Comparison of ENCODE assay signal across 8 cellular contexts in genomic region chr12:50224026-50224692, GRCh38. TPM values are rescaled to one million over a fixed set of nuclear protein-coding genes. Genes with fewer than 3 reads are reported as not detected.
A peak's percentile ranks its signal among the peaks of the same experiment; 100 is the strongest.
DNase-seq lines count a peak whose midpoint lies in the region; ATAC-seq and TF ChIP-seq lines count a peak whose summit lies in the region.

No MANE protein-coding gene starts in this region.

- no peaks in the 10 kb centered on the region for H4K20me1 ChIP-seq in OCI-LY7 (ENCODE audit: insufficient read depth, low read length)

- H3K4me3 ChIP-seq in OCI-LY7 (ENCODE audit: low read depth, low read length, poor library complexity, severe bottlenecking) (peak overlapping the region; percentile 20), adipocyte (ENCODE audit: low read length) (no peak overlapping the region)

- intact Hi-C loops in Calu3 (cut with micrococcal nuclease; ENCODE audit: unreplicated experiment) = loop anchor here (5.0 kb wide), 1 partner anchor 33 kb away; no protein-coding TSS in a partner anchor
- intact Hi-C loops in OCI-LY7 (cut with micrococcal nuclease; ENCODE audit: unreplicated experiment) = loop anchor here (5.0 kb wide), 3 partner anchors 112 to 382 kb away; partner anchors contain the start of genes BCDIN3D, COX14 and LARP4

- no peak for TF ChIP-seq CTCF in Calu3 (IDR thresholded peaks at IDR 0.05; ENCODE audit: unreplicated experiment)
- no peak for TF ChIP-seq CTCF in HFFc6 (IDR thresholded peaks at IDR 0.05)
- no peak for TF ChIP-seq CTCF in OCI-LY7 (conservative IDR thresholded peaks at IDR 0.05; ENCODE audit: low read length)

- H3K4me3 Mint-ChIP-seq in Calu3 (ENCODE audit: low read depth, unreplicated experiment) = no peak overlapping the region
- peak overlapping the region; percentile 43 for H3K4me3 Mint-ChIP-seq in HFFc6
- H3K4me3 Mint-ChIP-seq in naive thymus-derived CD8-positive, alpha-beta T cell = peak overlapping the region in 9 of 10 donors; percentile 15 to 69 (median 61)

- peak overlapping the region; percentile 67 for H3K27ac Mint-ChIP-seq in Calu3 (ENCODE audit: unreplicated experiment)
- H3K27ac Mint-ChIP-seq in HFFc6 = peak overlapping the region; percentile 80
- peak overlapping the region in 8 of 10 donors; percentile 43 to 92 (median 82) for H3K27ac Mint-ChIP-seq in naive thymus-derived CD8-positive, alpha-beta T cell

- BruUV-seq in Calu3 (replicated peaks; lab: Mats Ljungman, UMichigan) (no TSS peak), OCI-LY7 (replicated peaks; lab: Mats Ljungman, UMichigan) (no TSS peak)

- ATAC-seq in naive thymus-derived CD8-positive, alpha-beta T cell = peak; percentile 64 to 80
- ATAC-seq in GM19328 (IDR thresholded peaks at IDR 0.05; ENCODE audit: unreplicated experiment) = no peak
- ATAC-seq in HG02885 (IDR thresholded peaks at IDR 0.05; ENCODE audit: poor library complexity, unreplicated experiment) = no peak

- H3K4me1 ChIP-seq in OCI-LY7 (ENCODE audit: insufficient read depth, low read length, poor library complexity, severe bottlenecking) = peaks cover 39% of the 10 kb centered on the region
- peaks cover 9% of the 10 kb centered on the region for H3K4me1 ChIP-seq in adipocyte (ENCODE audit: control insufficient read depth, insufficient read depth, low read length)

- peak overlapping the region; percentile 74 for H3K4me2 ChIP-seq in OCI-LY7 (ENCODE audit: low read length)

- DNase-seq in Calu3 = peak; percentile 62
- DNase-seq in HFFc6 = peak; percentile 62
- DNase-seq in OCI-LY7 (ENCODE audit: low spot score) = peak; percentile 71
- DNase-seq in adipocyte (ENCODE audit: low read depth) = peak; percentile 39
- DNase-seq in naive thymus-derived CD8-positive, alpha-beta T cell = peak in 5 of 10 donors; percentile 5 to 73 (median 28)
- DNase-seq in pons (ENCODE audit: low spot score) = no peak

- H3K9ac ChIP-seq in adipocyte (ENCODE audit: low read length) = no peak overlapping the region

- CTCF ChIA-PET in Calu3 (lab: Charles Lee) = interaction anchor here (0.5 to 1.4 kb wide), 6 partner anchors 11 to 239 kb away, joined by 3 to 8 read pairs (median 3); no protein-coding TSS in a partner anchor
- CTCF ChIA-PET in OCI-LY7 (lab: Charles Lee; ENCODE audit: unreplicated experiment) = no interaction called here

- H3K27me3 Mint-ChIP-seq in Calu3 (ENCODE audit: unreplicated experiment) = no peaks in the 10 kb centered on the region
- H3K27me3 Mint-ChIP-seq in HFFc6 (ENCODE audit: insufficient read depth) = no peaks in the 10 kb centered on the region
- no peaks in the 10 kb centered on the region for H3K27me3 Mint-ChIP-seq in naive thymus-derived CD8-positive, alpha-beta T cell

- H3K9me3 Mint-ChIP-seq in Calu3 (ENCODE audit: low read depth, unreplicated experiment) = no peaks in the 10 kb centered on the region
- H3K9me3 Mint-ChIP-seq in HFFc6 = no peaks in the 10 kb centered on the region; the same call in 1 of the 2 replicates
- H3K9me3 Mint-ChIP-seq in naive thymus-derived CD8-positive, alpha-beta T cell = no peaks in the 10 kb centered on the region

- peak overlapping the region; percentile 83 for H2AFZ ChIP-seq in OCI-LY7 (ENCODE audit: low read length)

- no peaks in the 10 kb centered on the region for H3K9me3 ChIP-seq in OCI-LY7 (ENCODE audit: low read length)
- no peaks in the 10 kb centered on the region for H3K9me3 ChIP-seq in adipocyte (ENCODE audit: control insufficient read depth, low read length)

- H3K27ac ChIP-seq in OCI-LY7 (ENCODE audit: low read depth, low read length, poor library complexity, severe bottlenecking) = peak overlapping the region; percentile 86

- H3K79me2 ChIP-seq in OCI-LY7 (ENCODE audit: insufficient read depth, low read depth, low read length) = peaks cover 33% of the 10 kb centered on the region

- POLR2A ChIA-PET in OCI-LY7 (lab: Charles Lee) = interaction anchor here (0.5 to 1.3 kb wide), 7 partner anchors 17 to 947 kb away, joined by 3 to 6 read pairs (median 4); no protein-coding TSS in a partner anchor
- POLR2A ChIA-PET in naive thymus-derived CD8-positive, alpha-beta T cell (lab: Charles Lee) = interaction anchor here (1.1 kb wide), 2 partner anchors 9 to 12 kb away, joined by 3 to 4 read pairs; no protein-coding TSS in a partner anchor

- H3K27me3 ChIP-seq in adipocyte (replicated peaks; ENCODE audit: control insufficient read depth, insufficient read depth, low read length) = no peaks in the 10 kb centered on the region

- H3K36me3 Mint-ChIP-seq in Calu3 (ENCODE audit: insufficient read depth, unreplicated experiment) (no peaks in the 10 kb centered on the region), HFFc6 (ENCODE audit: low read depth) (no peaks in the 10 kb centered on the region; the same call in 1 of the 2 replicates)
- H3K36me3 Mint-ChIP-seq in naive thymus-derived CD8-positive, alpha-beta T cell = no peaks in the 10 kb centered on the region

- H3K9me2 ChIP-seq in OCI-LY7 (ENCODE audit: insufficient read depth, low read length) = no peaks in the 10 kb centered on the region

- no peaks in the 10 kb centered on the region for H3K4me1 Mint-ChIP-seq in Calu3 (ENCODE audit: low read depth, unreplicated experiment)
- peaks cover 6% of the 10 kb centered on the region for H3K4me1 Mint-ChIP-seq in HFFc6 (ENCODE audit: low read depth)
- peaks cover 10 to 32% (median 28%) of the 10 kb centered on the region in 4 donors for H3K4me1 Mint-ChIP-seq in naive thymus-derived CD8-positive, alpha-beta T cell

- no peaks in the 10 kb centered on the region for H3K36me3 ChIP-seq in OCI-LY7 (ENCODE audit: insufficient read depth, low read length)
- H3K36me3 ChIP-seq in adipocyte (ENCODE audit: control insufficient read depth, insufficient read depth, low read length, severe bottlenecking) = peaks cover 4% of the 10 kb centered on the region

RNA-seq across cellular contexts. Expression of gene CERS5, which starts 57.0 kb away (rescaled TPM):
- total RNA-seq in Calu3 (2022) (27.3 and 28.2 TPM in 2 replicates), OCI-LY7 (2022) (36.9 and 42.3 TPM in 2 replicates)
- total RNA-seq in HFFc6 (2021; fragmentation: NEBNext Ultra II Directional; extraction: Animal tissue kit (Norgen Biotek cat#: 25700)) = 10 to 100 TPM; 48.0 to 69.3 (median 60.3) TPM
- 27.6 and 28.6 TPM in 2 replicates for total RNA-seq in OCI-LY7 (2014; rRNA removed; shearing (Covaris generic))
- total RNA-seq in naive thymus-derived CD8-positive, alpha-beta T cell = 10 to 100 TPM; 51.0 to 55.7 TPM
- 10 to 100 TPM; 31.0 to 45.0 (median 33.6) TPM for polyA plus RNA-seq in naive thymus-derived CD8-positive, alpha-beta T cell

RNA-seq across cellular contexts. Expression of gene LIMA1, which starts 59.2 kb away (rescaled TPM):
- total RNA-seq in Calu3 (2022) = 48.9 and 67.6 TPM in 2 replicates
- 100 to 1,000 TPM; 259 to 335 (median 298) TPM for total RNA-seq in HFFc6 (2021; fragmentation: NEBNext Ultra II Directional; extraction: Animal tissue kit (Norgen Biotek cat#: 25700))
- 6.2 and 7.4 TPM in 2 replicates for total RNA-seq in OCI-LY7 (2014; rRNA removed; shearing (Covaris generic))
- 18.2 and 20.4 TPM in 2 replicates for total RNA-seq in OCI-LY7 (2022)
- 10 to 100 TPM; 11.8 to 12.5 TPM for total RNA-seq in naive thymus-derived CD8-positive, alpha-beta T cell
- 10 to 100 TPM in 1 of 3 donors, 1 to 10 TPM in 2; 9.0 to 11.0 (median 9.6) TPM for polyA plus RNA-seq in naive thymus-derived CD8-positive, alpha-beta T cell

Comparison
In these comparisons a context has a peak if more than half of its experiments do, and no peak if none do; other contexts are left out.
1. ATAC-seq: peak in naive thymus-derived CD8-positive, alpha-beta T cell (2 of 2); none in GM19328 (single experiment) and HG02885 (single experiment).
2. Peak in every context shown above with its lines, with median percentiles within 50 percentile points of each other: H3K27ac Mint-ChIP-seq.